Comparison of ENCODE assay signal across 8 cellular contexts in the genomic region with DNA sequence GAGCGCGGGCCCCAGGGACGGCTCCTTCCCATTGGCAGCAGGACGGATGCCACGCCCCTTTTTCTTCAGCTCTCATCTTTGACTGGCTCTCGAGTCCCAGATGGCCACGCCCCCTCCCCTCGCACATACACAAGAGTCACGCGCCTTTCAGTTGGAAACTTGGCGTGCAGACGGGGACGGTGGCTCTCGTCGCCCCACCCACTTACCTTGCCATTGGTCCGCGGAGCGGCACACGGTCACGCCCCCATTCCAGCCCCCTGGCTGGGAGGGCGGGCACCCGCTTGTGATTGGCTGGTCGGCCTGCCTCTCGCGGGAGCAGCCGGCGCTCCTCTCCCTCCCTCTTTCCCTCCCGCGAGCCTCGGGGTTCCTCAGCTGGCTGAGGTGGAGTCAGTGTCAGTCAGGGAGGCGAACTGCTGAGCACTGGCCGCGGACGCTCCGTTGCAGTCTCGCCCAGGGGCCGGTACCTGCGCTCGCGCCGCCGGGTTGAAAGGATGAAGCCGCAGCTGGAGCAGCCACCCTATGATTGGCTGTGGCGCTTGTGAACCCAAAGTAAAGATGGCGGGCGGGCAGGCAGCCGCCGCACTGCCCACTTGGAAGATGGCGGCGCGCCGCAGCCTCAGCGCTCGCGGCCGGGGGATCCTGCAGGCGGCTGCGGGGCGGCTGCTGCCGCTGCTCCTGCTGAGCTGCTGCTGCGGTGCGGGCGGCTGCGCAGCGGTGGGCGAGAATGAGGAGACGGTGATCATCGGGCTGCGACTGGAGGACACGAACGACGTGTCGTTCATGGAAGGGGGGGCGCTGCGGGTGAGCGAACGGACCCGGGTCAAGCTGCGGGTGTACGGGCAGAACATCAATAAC. TPM values are rescaled to one million over a fixed set of nuclear protein-coding genes. Genes with fewer than 3 reads are reported as not detected.
DNase-seq lines count a peak whose midpoint lies in the region; ATAC-seq and TF ChIP-seq lines count a peak whose summit lies in the region.

A gene (plus strand): TSS at position 333 of the 855 bp plus-strand sequence. CDS start 187 bp downstream, at position 520.

- no peaks in the 10 kb centered on the region for H3K36me3 ChIP-seq in hepatocyte (replicated peaks; ENCODE audit: insufficient read depth, low read depth)
- H3K36me3 ChIP-seq in rectal smooth muscle tissue (ENCODE audit: control insufficient read depth, insufficient read depth, low read length): no peaks in the 10 kb centered on the region
- H3K36me3 ChIP-seq in aorta (ENCODE audit: control insufficient read depth in 1 of 2, insufficient read depth in 2 of 2, low read length in 1 of 2): no peaks in the 10 kb centered on the region

- under 1% methylated on average over 68 of the region's 80 CpGs for WGBS in hepatocyte (ENCODE audit: low lambda C conversion rate, missing lambda C conversion rate)
- WGBS in aorta, 2 donors: 0 to 1% methylated on average over 75 to 80 of the region's 80 CpGs

- intact Hi-C loops in aorta (cut with DNase I): loop anchor here (1.0 to 10.0 kb wide), 6 partner anchors 151 to 417 kb away; a partner anchor contains a TSS

- no peaks in the 10 kb centered on the region for H3K27me3 ChIP-seq in hepatocyte
- H3K27me3 ChIP-seq in rectal smooth muscle tissue (ENCODE audit: control insufficient read depth, insufficient read depth, low read length): no peaks in the 10 kb centered on the region
- no peaks in the 10 kb centered on the region for H3K27me3 ChIP-seq in aorta (ENCODE audit: control insufficient read depth in 1 of 2, insufficient read depth in 2 of 2, low read length in 1 of 2)

- H3K9me3 ChIP-seq in hepatocyte (ENCODE audit: low read depth): no peaks in the 10 kb centered on the region
- no peaks in the 10 kb centered on the region for H3K9me3 ChIP-seq in aorta (ENCODE audit: control insufficient read depth, low read length)

- H3K4me2 ChIP-seq in hepatocyte: peak within 1 kb of the TSS; percentile 93

- in situ Hi-C loops in astrocyte of the spinal cord (cut with HindIII; ENCODE audit: low sequenced_read_pairs): no loop called here

- H3K27ac ChIP-seq in hepatocyte (peak within 1 kb of the TSS; percentile 84), rectal smooth muscle tissue (ENCODE audit: low read depth, low read length) (peak within 1 kb of the TSS; percentile 84), aorta (ENCODE audit: low read depth in 1 of 2, low read length in 2 of 2) (peak within 1 kb of the TSS; percentile 33 to 69)

- peaks cover 18% of the 10 kb centered on the region for H3K4me1 ChIP-seq in hepatocyte (ENCODE audit: insufficient read depth)
- peaks cover 4% of the 10 kb centered on the region for H3K4me1 ChIP-seq in rectal smooth muscle tissue (ENCODE audit: control insufficient read depth, insufficient read depth, low read length)
- H3K4me1 ChIP-seq in aorta (ENCODE audit: control insufficient read depth in 1 of 2, insufficient read depth in 2 of 2, low read length in 2 of 2): no peaks in the 10 kb centered on the region

- no peak for TF ChIP-seq CTCF in astrocyte of the spinal cord (IDR thresholded peaks at IDR 0.05; ENCODE audit: low read depth, low read length)
- peak; percentile 11 for TF ChIP-seq CTCF in hepatocyte (IDR thresholded peaks at IDR 0.05; ENCODE audit: poor library complexity)

- H3K9ac ChIP-seq in rectal smooth muscle tissue (ENCODE audit: low read length): peak within 1 kb of the TSS; percentile 66

- H3K4me3 ChIP-seq in astrocyte of the spinal cord (ENCODE audit: low read depth, low read length) (peak within 1 kb of the TSS; percentile 87), hepatocyte (peak within 1 kb of the TSS; percentile 85), rectal smooth muscle tissue (ENCODE audit: low read length) (peak within 1 kb of the TSS; percentile 93), aorta (ENCODE audit: low read length in 2 of 2) (peak within 1 kb of the TSS; percentile 67 to 69)

- H2AFZ ChIP-seq in hepatocyte: peak within 1 kb of the TSS; percentile 79

- peaks cover 7% of the 10 kb centered on the region for H4K20me1 ChIP-seq in hepatocyte (ENCODE audit: insufficient read depth, poor library complexity, severe bottlenecking)

- peak; percentile 89 for ATAC-seq in GM18511 (IDR thresholded peaks at IDR 0.05; ENCODE audit: unreplicated experiment)
- peak; percentile 89 for ATAC-seq in HG03025 (IDR thresholded peaks at IDR 0.05; ENCODE audit: low FRiP score, unreplicated experiment)
- peak; percentile 98 for ATAC-seq in aorta (ENCODE audit: low FRiP score)

- peaks cover 37% of the 10 kb centered on the region for H3K79me2 ChIP-seq in hepatocyte

- no peaks in the 10 kb centered on the region for H3K9me2 ChIP-seq in hepatocyte (replicated peaks; ENCODE audit: insufficient read depth)

- peak; percentile 83 for DNase-seq in NCI-H2029 treated with DMSO at 0.1 percent for 48 hours (lab: John Stamatoyannopoulos, UW)
- peak; percentile 98 for DNase-seq in T1000 (lab: John Stamatoyannopoulos, UW)
- peak; percentile 100 for DNase-seq in astrocyte of the spinal cord (ENCODE audit: low read depth, low spot score)
- peak; percentile 100 for DNase-seq in hepatocyte (ENCODE audit: low spot score)
- peak; percentile 100 for DNase-seq in aorta

RNA-seq across cellular contexts. Expression of the gene that starts here (rescaled TPM):
- total RNA-seq in hepatocyte (4.7 and 9.8 TPM in 2 replicates), aorta (10 to 100 TPM; 13.3 to 30.8 TPM)
- polyA plus RNA-seq in hepatocyte (3.8 and 6.8 TPM in 2 replicates), aorta (1 to 10 TPM; 3.0 to 5.9 TPM)

Comparison
In these comparisons a context has a peak if more than half of its experiments do, and no peak if none do; other contexts are left out.
1. Peak in every context shown above with its lines: DNase-seq, ATAC-seq, H3K4me3 ChIP-seq and H3K27ac ChIP-seq.